ENCODE assay signal across 8 cellular contexts in the genomic region with DNA sequence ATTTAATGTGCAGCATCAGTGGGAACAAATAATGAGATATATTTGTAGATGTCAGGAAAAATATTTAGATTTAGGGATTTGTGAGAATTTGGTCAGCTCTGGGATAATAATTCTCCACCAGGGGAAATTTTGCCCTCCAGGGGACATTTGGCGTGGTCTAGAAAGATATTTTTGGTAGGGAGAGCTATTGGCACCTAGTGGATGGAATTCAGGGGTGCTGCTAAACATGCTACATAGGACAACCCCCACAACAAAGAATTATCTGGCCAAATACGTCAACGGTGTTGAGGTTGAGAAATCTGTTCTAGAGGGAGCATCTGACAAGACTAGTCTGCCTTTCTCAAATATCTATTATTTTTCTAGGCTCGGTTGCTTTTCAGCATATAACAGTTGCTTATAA. TPM values are rescaled to one million over a fixed set of nuclear protein-coding genes. Genes with fewer than 3 reads are reported as not detected.
A peak's percentile ranks its signal among the peaks of the same experiment; 100 is the strongest.
DNase-seq lines count a peak whose midpoint lies in the region; ATAC-seq and TF ChIP-seq lines count a peak whose summit lies in the region.

No MANE protein-coding gene starts in this region.

- H3K4me1 ChIP-seq in foreskin keratinocyte (peaks cover 9% of the 10 kb centered on the region), tibial artery (peaks cover 0 to 42% (median 32%) of the 10 kb centered on the region in 4 donors)

- H3K9me3 ChIP-seq in tibial artery, result no peaks in the 10 kb centered on the region

- no peak for ATAC-seq in activated T-cell treated with anti-CD3 and anti-CD28 coated beads, Interleukin-2, amount 50 U/mL, for 4 hours
- ATAC-seq in foreskin keratinocyte, result peak; percentile 38
- no peak for ATAC-seq in HG03469 (IDR thresholded peaks at IDR 0.05; ENCODE audit: unreplicated experiment)

- DNase-seq in activated T-cell treated with anti-CD3 and anti-CD28 coated beads, Interleukin-2, amount 50 U/mL, for 4 hours, result no peak
- DNase-seq in activated T-cell treated with anti-CD3 and anti-CD28 coated beads, Interleukin-2, amount 50 U/mL, for 24 hours, result no peak
- DNase-seq in RPMI7951 (ENCODE audit: low read depth) (peak; percentile 58), foreskin keratinocyte (peak; percentile 47 to 74), tibial artery (no peak), cerebellar cortex (ENCODE audit: low spot score) (no peak)
- no peak for DNase-seq in activated CD4-positive, alpha-beta T cell treated with anti-CD3 and anti-CD28 coated beads, Interleukin-2, amount 50 U/mL, for 4 hours

- TF ChIP-seq CTCF in foreskin keratinocyte (conservative IDR thresholded peaks at IDR 0.05) (peak; percentile 81), tibial artery (IDR thresholded peaks at IDR 0.05) (peak; percentile 32 to 47)

- intact Hi-C loops in tibial artery (cut with DNase I; ENCODE audit: low total_unique reads), result no loop called here

- peaks cover 35% of the 10 kb centered on the region for H3K4me1 Mint-ChIP-seq in activated T-cell treated with anti-CD3 and anti-CD28 coated beads, Interleukin-2, amount 50 U/mL, for 4 hours (ENCODE audit: low read depth)
- peaks cover 35% of the 10 kb centered on the region for H3K4me1 Mint-ChIP-seq in activated T-cell treated with anti-CD3 and anti-CD28 coated beads, Interleukin-2, amount 50 U/mL, for 24 hours (ENCODE audit: low read depth)

- H3K4me3 Mint-ChIP-seq in activated T-cell treated with anti-CD3 and anti-CD28 coated beads, Interleukin-2, amount 50 U/mL, for 4 hours, result peak overlapping the region; percentile 8
- no peak overlapping the region for H3K4me3 Mint-ChIP-seq in activated T-cell treated with anti-CD3 and anti-CD28 coated beads, Interleukin-2, amount 50 U/mL, for 24 hours

- H3K36me3 Mint-ChIP-seq in activated T-cell treated with anti-CD3 and anti-CD28 coated beads, Interleukin-2, amount 50 U/mL, for 4 hours (ENCODE audit: insufficient read depth), result peaks cover 5% of the 10 kb centered on the region
- peaks cover 18% of the 10 kb centered on the region for H3K36me3 Mint-ChIP-seq in activated T-cell treated with anti-CD3 and anti-CD28 coated beads, Interleukin-2, amount 50 U/mL, for 24 hours (ENCODE audit: low read depth)

- no peaks in the 10 kb centered on the region for H3K27me3 Mint-ChIP-seq in activated T-cell treated with anti-CD3 and anti-CD28 coated beads, Interleukin-2, amount 50 U/mL, for 4 hours (ENCODE audit: low read depth)
- H3K27me3 Mint-ChIP-seq in activated T-cell treated with anti-CD3 and anti-CD28 coated beads, Interleukin-2, amount 50 U/mL, for 24 hours, result no peaks in the 10 kb centered on the region

- no peak overlapping the region for H3K27ac ChIP-seq in foreskin keratinocyte
- H3K27ac ChIP-seq in tibial artery, result no peak overlapping the region

- no peaks in the 10 kb centered on the region for H3K36me3 ChIP-seq in tibial artery

- H3K27me3 ChIP-seq in foreskin keratinocyte (no peaks in the 10 kb centered on the region), tibial artery (no peaks in the 10 kb centered on the region)

- no peak overlapping the region for H3K4me3 ChIP-seq in tibial artery

- no peaks in the 10 kb centered on the region for H3K9me3 Mint-ChIP-seq in activated T-cell treated with anti-CD3 and anti-CD28 coated beads, Interleukin-2, amount 50 U/mL, for 4 hours
- H3K9me3 Mint-ChIP-seq in activated T-cell treated with anti-CD3 and anti-CD28 coated beads, Interleukin-2, amount 50 U/mL, for 24 hours, result no peaks in the 10 kb centered on the region

- no peak overlapping the region for H3K27ac Mint-ChIP-seq in activated T-cell treated with anti-CD3 and anti-CD28 coated beads, Interleukin-2, amount 50 U/mL, for 24 hours

RNA-seq across cellular contexts. Expression of gene ADK, which starts 2.1 kb away (rescaled TPM):
- total RNA-seq in activated T-cell treated with anti-CD3 and anti-CD28 coated beads, Interleukin-2, amount 50 U/mL, for 4 hours, result 10 to 100 TPM; 49.7 to 56.8 (median 56.2) TPM
- total RNA-seq in RPMI7951 (2014; rRNA removed; shearing (Covaris generic)), result 63.5 and 64.6 TPM in 2 replicates
- total RNA-seq in foreskin keratinocyte, result 96.5 and 111 TPM in 2 replicates
- polyA plus RNA-seq in foreskin keratinocyte, result 109 and 114 TPM in 2 replicates

RNA-seq across cellular contexts. Expression of gene AP3M1, which starts 2.5 kb away (rescaled TPM):
- 10 to 100 TPM; 49.8 to 56.7 (median 52.5) TPM for total RNA-seq in activated T-cell treated with anti-CD3 and anti-CD28 coated beads, Interleukin-2, amount 50 U/mL, for 4 hours
- total RNA-seq in RPMI7951 (2014; rRNA removed; shearing (Covaris generic)), result 26.4 and 29.2 TPM in 2 replicates
- 31.8 and 33.6 TPM in 2 replicates for total RNA-seq in foreskin keratinocyte
- polyA plus RNA-seq in foreskin keratinocyte, result 11.4 and 13.5 TPM in 2 replicates

Comparison
In these comparisons a context has a peak if more than half of its experiments do, and no peak if none do; other contexts are left out.
1. DNase-seq: peak in RPMI7951 (single experiment) and foreskin keratinocyte (2 of 2); none in activated T-cell treated with anti-CD3 and anti-CD28 coated beads, Interleukin-2, amount 50 U/mL, for 4 hours (single experiment), activated T-cell treated with anti-CD3 and anti-CD28 coated beads, Interleukin-2, amount 50 U/mL, for 24 hours (single experiment), tibial artery (0 of 2), cerebellar cortex (single experiment) and activated CD4-positive, alpha-beta T cell treated with anti-CD3 and anti-CD28 coated beads, Interleukin-2, amount 50 U/mL, for 4 hours (0 of 2).